Comparison of ENCODE assay signal across 25 cellular contexts in genomic region chr13:113901642-113902041, GRCh38. TPM values are rescaled to one million over a fixed set of nuclear protein-coding genes. Genes with fewer than 3 reads are reported as not detected.
DNase-seq lines count a peak whose midpoint lies in the region; ATAC-seq, FAIRE-seq and TF ChIP-seq lines count a peak whose summit lies in the region.
"Had no signal": no experiment of that assay in that cellular context is flagged by ENCODE, and none has a peak within 500 bp of the region (broad histone marks: within the 10 kb centered on the region; RNA-seq: fewer than 3 reads in every experiment).

No MANE protein-coding gene starts in this region.

- TF ChIP-seq CTCF in chondrocyte (IDR thresholded peaks at IDR 0.05): no peak

- FAIRE-seq in urothelium cell line (lab: Jason Lieb, UNC): peak; percentile 55
- FAIRE-seq: A204.1, endometrium had no signal

- DNase-seq in activated T-cell treated with anti-CD3 and anti-CD28 coated beads, Interleukin-2, amount 50 U/mL, for 24 hours: peak; percentile 20
- no peak for DNase-seq in activated T-cell treated with anti-CD3 and anti-CD28 coated beads, Interleukin-2, amount 50 U/mL, for 1 hour
- no peak for DNase-seq in chondrocyte (ENCODE audit: low spot score)
- DNase-seq in mesenteric fat pad (ENCODE audit: low spot score): peak; percentile 43
- no peak for DNase-seq in urothelium cell line (ENCODE audit: low spot score)
- no peak for DNase-seq in foreskin melanocyte
- DNase-seq in left lobe of liver (ENCODE audit: low spot score): no peak
- DNase-seq: activated CD4-positive, alpha-beta T cell treated with anti-CD3 and anti-CD28 coated beads for 4 hours; activated naive CD4-positive, alpha-beta T cell treated with Interleukin-2 at 50 U/mL for 16 hours; Calu3; DND-41; GF-D8; left lung; MV-4-11; naive thymus-derived CD8-positive, alpha-beta T cell; NCI-H1436 treated with DMSO at 0.1 percent for 48 hours; NCI-H526 treated with DMSO at 0.1 percent for 48 hours; nucleus accumbens; SIG-M5 had no signal

- H3K4me1 Mint-ChIP-seq in activated T-cell treated with anti-CD3 and anti-CD28 coated beads, Interleukin-2, amount 50 U/mL, for 24 hours (ENCODE audit: low read depth): no peaks in the 10 kb centered on the region
- H3K4me1 Mint-ChIP-seq in chondrocyte (ENCODE audit: low read depth): peaks cover 56% of the 10 kb centered on the region
- H3K4me1 Mint-ChIP-seq: naive thymus-derived CD8-positive, alpha-beta T cell had no signal

- no peaks in the 10 kb centered on the region for H3K36me3 Mint-ChIP-seq in activated T-cell treated with anti-CD3 and anti-CD28 coated beads, Interleukin-2, amount 50 U/mL, for 24 hours (ENCODE audit: low read depth)
- H3K36me3 Mint-ChIP-seq in chondrocyte (ENCODE audit: low read depth): peaks cover 2% of the 10 kb centered on the region
- H3K36me3 Mint-ChIP-seq: naive thymus-derived CD8-positive, alpha-beta T cell; stimulated activated effector memory CD8-positive, alpha-beta T cell treated with anti-CD3 and anti-CD28 coated beads, Interleukin-12 subunit alpha, Interleukin-12 subunit beta, amount 100 ng/mL, for 72 hours had no signal

- H3K4me3 Mint-ChIP-seq in activated T-cell treated with anti-CD3 and anti-CD28 coated beads, Interleukin-2, amount 50 U/mL, for 24 hours: no peak overlapping the region
- no peak overlapping the region for H3K4me3 Mint-ChIP-seq in chondrocyte (ENCODE audit: unreplicated experiment)
- H3K4me3 Mint-ChIP-seq: naive thymus-derived CD8-positive, alpha-beta T cell; stimulated activated effector memory CD8-positive, alpha-beta T cell treated with anti-CD3 and anti-CD28 coated beads, Interleukin-12 subunit alpha, Interleukin-12 subunit beta, amount 100 ng/mL, for 72 hours had no signal

- H3K9me3 Mint-ChIP-seq in activated T-cell treated with anti-CD3 and anti-CD28 coated beads, Interleukin-2, amount 50 U/mL, for 24 hours: no peaks in the 10 kb centered on the region
- peaks cover 6% of the 10 kb centered on the region for H3K9me3 Mint-ChIP-seq in chondrocyte (ENCODE audit: low read depth)
- H3K9me3 Mint-ChIP-seq: stimulated activated effector memory CD8-positive, alpha-beta T cell treated with anti-CD3 and anti-CD28 coated beads, Interleukin-12 subunit alpha, Interleukin-12 subunit beta, amount 100 ng/mL, for 72 hours had no signal

- no peak for ATAC-seq in left lobe of liver
- no peak for ATAC-seq in HG03045 (IDR thresholded peaks at IDR 0.05; ENCODE audit: unreplicated experiment)
- ATAC-seq: body of pancreas; gastrocnemius medialis; left lung; naive thymus-derived CD8-positive, alpha-beta T cell; stimulated activated effector memory CD8-positive, alpha-beta T cell treated with anti-CD3 and anti-CD28 coated beads, Interleukin-12 subunit alpha, Interleukin-12 subunit beta, amount 100 ng/mL, for 72 hours had no signal

- peaks cover 17% of the 10 kb centered on the region for H3K27me3 Mint-ChIP-seq in activated T-cell treated with anti-CD3 and anti-CD28 coated beads, Interleukin-2, amount 50 U/mL, for 24 hours
- H3K27me3 Mint-ChIP-seq in chondrocyte (ENCODE audit: low read depth): no peaks in the 10 kb centered on the region

- no peak overlapping the region for H3K27ac Mint-ChIP-seq in activated T-cell treated with anti-CD3 and anti-CD28 coated beads, Interleukin-2, amount 50 U/mL, for 24 hours
- peak overlapping the region; percentile 17 for H3K27ac Mint-ChIP-seq in chondrocyte (ENCODE audit: unreplicated experiment)
- H3K27ac Mint-ChIP-seq: naive thymus-derived CD8-positive, alpha-beta T cell; stimulated activated effector memory CD8-positive, alpha-beta T cell treated with anti-CD3 and anti-CD28 coated beads, Interleukin-12 subunit alpha, Interleukin-12 subunit beta, amount 100 ng/mL, for 72 hours had no signal

RNA-seq across cellular contexts. Expression of gene GAS6, which starts 37.8 kb away (rescaled TPM):
- total RNA-seq in chondrocyte (83.7 to 113 TPM (median 111 TPM) in 3 replicates), mesenteric fat pad (88.6 TPM), left lobe of liver (36.5 TPM)

Comparison
In these comparisons a context has a peak if more than half of its experiments do, and no peak if none do; other contexts are left out.
1. DNase-seq: peak in activated T-cell treated with anti-CD3 and anti-CD28 coated beads, Interleukin-2, amount 50 U/mL, for 24 hours (single experiment) and mesenteric fat pad (single experiment); none in activated T-cell treated with anti-CD3 and anti-CD28 coated beads, Interleukin-2, amount 50 U/mL, for 1 hour (single experiment), chondrocyte (single experiment), urothelium cell line (single experiment), foreskin melanocyte (single experiment) and left lobe of liver (single experiment).